In the genomic region with DNA sequence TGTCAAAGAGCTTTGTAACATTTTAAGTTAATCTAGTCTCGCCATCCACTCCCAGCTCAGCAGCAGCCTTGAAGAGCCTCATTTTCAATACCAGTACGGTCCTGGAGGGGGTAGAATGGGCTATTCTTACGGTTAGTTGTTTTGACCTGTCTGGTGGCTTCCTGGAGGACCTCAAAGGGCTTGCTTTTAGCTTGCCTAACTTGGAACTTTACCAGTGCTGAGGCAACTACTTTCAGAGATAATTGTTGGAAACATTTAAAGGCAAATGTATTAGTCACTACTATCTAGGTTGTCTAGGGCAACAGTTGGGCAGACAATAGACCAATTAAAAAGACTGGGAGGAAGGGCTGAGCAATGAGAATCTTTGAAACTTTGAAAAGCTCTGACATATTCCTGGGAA, we compare ENCODE assay signal across 19 cellular contexts. TPM values are rescaled to one million over a fixed set of nuclear protein-coding genes. Genes with fewer than 3 reads are reported as not detected.
DNase-seq lines count a peak whose midpoint lies in the region; ATAC-seq and TF ChIP-seq lines count a peak whose summit lies in the region.
"Had no signal": no experiment of that assay in that cellular context is flagged by ENCODE, and none has a peak within 500 bp of the region (broad histone marks: within the 10 kb centered on the region; RNA-seq: fewer than 3 reads in every experiment).

No MANE protein-coding gene starts in this region.

- no peak overlapping the region for H4K91ac ChIP-seq in H9 (ENCODE audit: insufficient read length, low read depth, low read length)

- H3K27me3 ChIP-seq in A673 (replicated peaks; ENCODE audit: insufficient read depth, low read depth, low read length, poor library complexity) (no peaks in the 10 kb centered on the region), H9 (ENCODE audit: insufficient read depth, low read length) (no peaks in the 10 kb centered on the region)
- H3K27me3 ChIP-seq: MG63 had no signal

- H3K36me3 Mint-ChIP-seq in H9 (ENCODE audit: insufficient read depth in 1 of 3, low read depth in 3 of 3) = peaks cover 1 to 17% (median 5%) of the 10 kb centered on the region in 3 experiments; a peak in 6 of 7 replicates
- H3K36me3 Mint-ChIP-seq in stimulated activated effector memory CD8-positive, alpha-beta T cell treated with anti-CD3 and anti-CD28 coated beads, Interleukin-12 subunit alpha, Interleukin-12 subunit beta, amount 100 ng/mL, for 72 hours = no peaks in the 10 kb centered on the region
- H3K36me3 Mint-ChIP-seq: CD8-positive, alpha-beta T cell had no signal

- H3K27ac ChIP-seq in A673 (ENCODE audit: low read depth, low read length, poor library complexity, severe bottlenecking) = no peak overlapping the region
- no peak overlapping the region for H3K27ac ChIP-seq in H9 (ENCODE audit: insufficient read length, low read depth, low read length)
- H3K27ac ChIP-seq: RWPE1, VCaP had no signal

- POLR2A ChIA-PET in A673 (lab: Charles Lee; ENCODE audit: low non-redundant PET) = no interaction called here

- no peak for ATAC-seq in HG03025 (IDR thresholded peaks at IDR 0.05; ENCODE audit: low FRiP score, unreplicated experiment)
- ATAC-seq in GM18861 (IDR thresholded peaks at IDR 0.05; ENCODE audit: unreplicated experiment) = no peak
- ATAC-seq in stimulated activated effector memory CD8-positive, alpha-beta T cell treated with anti-CD3 and anti-CD28 coated beads, Interleukin-12 subunit alpha, Interleukin-12 subunit beta, amount 100 ng/mL, for 72 hours = no peak
- no peak for ATAC-seq in HG03457 (IDR thresholded peaks at IDR 0.05; ENCODE audit: unreplicated experiment)
- ATAC-seq: CD8-positive, alpha-beta T cell had no signal

- no peaks in the 10 kb centered on the region for H3K36me3 ChIP-seq in A673 (ENCODE audit: insufficient read depth, low read length, poor library complexity, severe bottlenecking)
- H3K36me3 ChIP-seq: HAP-1, MG63 had no signal

- no peak overlapping the region for H2AFZ ChIP-seq in H9 (ENCODE audit: low read length)

- H3K79me2 ChIP-seq in H9 (ENCODE audit: insufficient read depth, low read length) = no peaks in the 10 kb centered on the region

- no TSS peak for BruUV-seq in A673 (replicated peaks; lab: Mats Ljungman, UMichigan)

- no peak overlapping the region for H3K4me2 ChIP-seq in H9 (ENCODE audit: insufficient read depth, insufficient read length, low read length)

- H4K5ac ChIP-seq in H9 (ENCODE audit: insufficient read length, low read depth, low read length) = no peak overlapping the region

- no peak overlapping the region for H3K14ac ChIP-seq in H9 (ENCODE audit: insufficient read depth, low read length)

- H4K20me1 ChIP-seq in H9 (ENCODE audit: control insufficient read depth, insufficient read depth, insufficient read length) = no peaks in the 10 kb centered on the region

- no peak overlapping the region for H3K56ac ChIP-seq in H9 (ENCODE audit: insufficient read length, low read depth, low read length)

- H3K4me1 ChIP-seq in A673 (ENCODE audit: insufficient read depth, low read length, poor library complexity, severe bottlenecking) (no peaks in the 10 kb centered on the region), H9 (ENCODE audit: insufficient read depth, low read length) (no peaks in the 10 kb centered on the region)
- H3K4me1 ChIP-seq: HAP-1 had no signal

- no peaks in the 10 kb centered on the region for H3K27me3 Mint-ChIP-seq in H9 (ENCODE audit: low read depth)

- peaks cover 2 to 10% of the 10 kb centered on the region in 2 experiments; a peak in 4 of 5 replicates for H3K9me3 Mint-ChIP-seq in H9
- H3K9me3 Mint-ChIP-seq in stimulated activated effector memory CD8-positive, alpha-beta T cell treated with anti-CD3 and anti-CD28 coated beads, Interleukin-12 subunit alpha, Interleukin-12 subunit beta, amount 100 ng/mL, for 72 hours = peaks cover 8% of the 10 kb centered on the region
- H3K9me3 Mint-ChIP-seq: activated CD4-positive, alpha-beta memory T cell treated with anti-CD3 and anti-CD28 coated beads, Interleukin-2, amount 10 ng/mL, durations not matched to agents 7 days and 5 days had no signal

- DNase-seq in A673 (ENCODE audit: low spot score) (peak; percentile 47), H9 (no peak), astrocyte of the hippocampus (ENCODE audit: low read depth, low spot score) (peak; percentile 3), fibroblast of pulmonary artery (ENCODE audit: low read depth) (peak; percentile 85)
- no peak for DNase-seq in stimulated activated effector memory CD8-positive, alpha-beta T cell treated with anti-CD3 and anti-CD28 coated beads, Interleukin-12 subunit alpha, Interleukin-12 subunit beta, amount 100 ng/mL, for 72 hours (ENCODE audit: low spot score in 2 of 2)
- DNase-seq: ACHN; activated CD4-positive, alpha-beta memory T cell treated with anti-CD3 and anti-CD28 coated beads, Interleukin-2, amount 10 ng/mL, durations not matched to agents 7 days and 5 days; CD8-positive, alpha-beta T cell; MG63; NCI-H187 treated with DMSO at 0.1 percent for 48 hours; occipital lobe; right cardiac atrium; substantia nigra had no signal

- WGBS in H9 (ENCODE audit: extremely low coverage, insufficient read length, low lambda C conversion rate) = no CpG with 5 or more reads among the region's 3 CpGs

- TF ChIP-seq CTCF in A673 (conservative IDR thresholded peaks at IDR 0.05; ENCODE audit: low read depth, low read length) = no peak
- TF ChIP-seq CTCF in H9 (conservative IDR thresholded peaks at IDR 0.05) = peak; percentile 43; the same call in 2 of the 3 replicates
- peak; percentile 19 for TF ChIP-seq CTCF in fibroblast of pulmonary artery (IDR thresholded peaks at IDR 0.05; ENCODE audit: low read length, missing control alignments)

- no peak overlapping the region for H2AK5ac ChIP-seq in H9 (ENCODE audit: insufficient read length, low read length)

- no peak overlapping the region for H3K4ac ChIP-seq in H9 (ENCODE audit: low read depth, low read length)

- no peak overlapping the region for H3K9ac ChIP-seq in H9 (ENCODE audit: extremely low read depth, insufficient read length, low read length)

- H3K4me3 Mint-ChIP-seq in H9 = no peak overlapping the region
- no peak overlapping the region for H3K4me3 Mint-ChIP-seq in stimulated activated effector memory CD8-positive, alpha-beta T cell treated with anti-CD3 and anti-CD28 coated beads, Interleukin-12 subunit alpha, Interleukin-12 subunit beta, amount 100 ng/mL, for 72 hours
- H3K4me3 Mint-ChIP-seq: activated CD4-positive, alpha-beta memory T cell treated with anti-CD3 and anti-CD28 coated beads, Interleukin-2, amount 10 ng/mL, durations not matched to agents 7 days and 5 days; CD8-positive, alpha-beta T cell had no signal

- no peaks in the 10 kb centered on the region for H3K79me1 ChIP-seq in H9 (ENCODE audit: insufficient read depth, low read depth, low read length, poor library complexity, severe bottlenecking)

- H3K23ac ChIP-seq in H9 (ENCODE audit: insufficient read length, low read depth, low read length) = no peak overlapping the region

- CTCF ChIA-PET in A673 (lab: Charles Lee) = no interaction called here

- H3K4me3 ChIP-seq in A673 (ENCODE audit: low read depth, low read length, poor library complexity, severe bottlenecking) = no peak overlapping the region
- no peak overlapping the region for H3K4me3 ChIP-seq in fibroblast of pulmonary artery (replicated peaks; ENCODE audit: low read depth, low read length)
- H3K4me3 ChIP-seq: HAP-1, MG63 had no signal

- intact Hi-C loops in A673 (cut with micrococcal nuclease; ENCODE audit: unreplicated experiment) = no loop called here

- no peak overlapping the region for H2BK12ac ChIP-seq in H9 (ENCODE audit: insufficient read length, low read depth, low read length)

- peaks cover 0 to 4% of the 10 kb centered on the region in 2 experiments; a peak in 2 of 4 replicates for H3K4me1 Mint-ChIP-seq in H9
- H3K4me1 Mint-ChIP-seq in stimulated activated effector memory CD8-positive, alpha-beta T cell treated with anti-CD3 and anti-CD28 coated beads, Interleukin-12 subunit alpha, Interleukin-12 subunit beta, amount 100 ng/mL, for 72 hours = no peaks in the 10 kb centered on the region
- H3K4me1 Mint-ChIP-seq: activated CD4-positive, alpha-beta memory T cell treated with anti-CD3 and anti-CD28 coated beads, Interleukin-2, amount 10 ng/mL, durations not matched to agents 7 days and 5 days had no signal

- no peak overlapping the region for H2BK15ac ChIP-seq in H9 (ENCODE audit: low read depth, low read length)

- no peak overlapping the region for H4K8ac ChIP-seq in H9 (replicated peaks; ENCODE audit: insufficient read length, low read depth, low read length)

- no peak overlapping the region for H3K27ac Mint-ChIP-seq in H9
- H3K27ac Mint-ChIP-seq in stimulated activated effector memory CD8-positive, alpha-beta T cell treated with anti-CD3 and anti-CD28 coated beads, Interleukin-12 subunit alpha, Interleukin-12 subunit beta, amount 100 ng/mL, for 72 hours = no peak overlapping the region
- H3K27ac Mint-ChIP-seq: activated CD4-positive, alpha-beta memory T cell treated with anti-CD3 and anti-CD28 coated beads, Interleukin-2, amount 10 ng/mL, durations not matched to agents 7 days and 5 days; CD8-positive, alpha-beta T cell had no signal

- H3K9me3 ChIP-seq in A673 (ENCODE audit: low read depth, low read length, poor library complexity, severe bottlenecking) (peaks cover 10% of the 10 kb centered on the region), H9 (ENCODE audit: control insufficient read depth, low read depth, low read length) (no peaks in the 10 kb centered on the region)
- H3K9me3 ChIP-seq: HAP-1, MG63 had no signal

- no peak overlapping the region for H2BK20ac ChIP-seq in H9 (ENCODE audit: low read depth, low read length, poor library complexity, severe bottlenecking)

- H2BK5ac ChIP-seq in H9 (ENCODE audit: insufficient read length, low read length) = no peak overlapping the region

- H2BK120ac ChIP-seq in H9 (ENCODE audit: low read depth, low read length, poor library complexity, severe bottlenecking) = no peak overlapping the region

- no peak overlapping the region for H3K18ac ChIP-seq in H9 (ENCODE audit: insufficient read length, low read depth, low read length)

- H3T11ph ChIP-seq in H9 (ENCODE audit: low read length) = no peak overlapping the region

- no peaks in the 10 kb centered on the region for H3K23me2 ChIP-seq in H9 (ENCODE audit: insufficient read length, low read depth, low read length, poor library complexity, severe bottlenecking)

RNA-seq across cellular contexts. Expression of a gene that starts 56.0 kb away (rescaled TPM):
- total RNA-seq in A673 (2021) (29.9 and 34.2 TPM in 2 replicates), H9 (2021) (3.4 and 6.6 TPM in 2 replicates)
- total RNA-seq: CD8-positive, alpha-beta T cell had no signal

Comparison
In these comparisons a context has a peak if more than half of its experiments do, and no peak if none do; other contexts are left out.
1. DNase-seq: peak in A673 (single experiment), astrocyte of the hippocampus (single experiment) and fibroblast of pulmonary artery (single experiment); none in H9 (single experiment) and stimulated activated effector memory CD8-positive, alpha-beta T cell treated with anti-CD3 and anti-CD28 coated beads, Interleukin-12 subunit alpha, Interleukin-12 subunit beta, amount 100 ng/mL, for 72 hours (0 of 2).